Comparison of ENCODE assay signal across 18 cellular contexts in the genomic region with DNA sequence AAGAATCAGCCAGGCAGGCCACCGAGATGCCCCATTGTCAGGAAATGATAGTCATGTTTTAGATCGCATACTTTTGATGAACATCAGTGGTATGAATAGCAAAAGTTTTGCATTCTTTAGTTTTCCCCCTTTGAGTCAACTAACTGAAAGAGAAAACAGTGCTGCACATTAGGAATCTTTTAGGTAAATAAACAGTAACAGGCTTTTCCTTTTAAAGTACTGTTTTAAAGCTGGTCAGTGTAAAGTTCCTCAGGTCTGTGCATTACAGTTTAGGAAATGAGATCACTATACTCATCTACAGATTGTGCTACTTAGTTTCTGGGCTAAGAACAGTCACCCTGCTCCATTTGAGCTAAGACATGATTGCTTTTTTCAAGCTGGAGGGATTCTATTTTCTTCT. TPM values are rescaled to one million over a fixed set of nuclear protein-coding genes. Genes with fewer than 3 reads are reported as not detected.
DNase-seq lines count a peak whose midpoint lies in the region; ATAC-seq and TF ChIP-seq lines count a peak whose summit lies in the region.
"Had no signal": no experiment of that assay in that cellular context is flagged by ENCODE, and none has a peak within 500 bp of the region (broad histone marks: within the 10 kb centered on the region; RNA-seq: fewer than 3 reads in every experiment).

No MANE protein-coding gene starts in this region.

- no peaks in the 10 kb centered on the region for H3K9me3 Mint-ChIP-seq in activated naive CD4-positive, alpha-beta T cell treated with anti-CD3 and anti-CD28 coated beads, Interleukin-2, amount 50 U/mL, for 72 hours
- H3K9me3 Mint-ChIP-seq: activated T-cell treated with anti-CD3 and anti-CD28 coated beads, Interleukin-2, amount 50 U/mL, for 4 hours had no signal

- H3K4me3 ChIP-seq in AG04449 (ENCODE audit: low read depth, low read length), result no peak overlapping the region
- no peak overlapping the region for H3K4me3 ChIP-seq in fibroblast of the aortic adventitia (ENCODE audit: low read depth, low read length)
- H3K4me3 ChIP-seq: MG63, mucosa of descending colon, prostate gland had no signal

- ATAC-seq in activated naive CD4-positive, alpha-beta T cell treated with anti-CD3 and anti-CD28 coated beads, Interleukin-2, amount 50 U/mL, for 72 hours, result peak in 1 of 2 donors; percentile 39
- no peak for ATAC-seq in HG03045 (IDR thresholded peaks at IDR 0.05; ENCODE audit: unreplicated experiment)
- ATAC-seq: mucosa of descending colon had no signal

- CTCF ChIA-PET in AG04449 (lab: Yijun Ruan, JAX) (interaction anchor here (1.0 to 2.4 kb wide), 5 partner anchors 15 to 207 kb away, joined by 3 to 13 read pairs (median 4); a partner anchor contains a TSS), RWPE1 (lab: Yijun Ruan, JAX) (interaction anchor here (0.6 kb wide), 1 partner anchor 17 kb away, joined by 4 read pairs; no protein-coding TSS in a partner anchor)

- POLR2A ChIA-PET in AG04449 (lab: Yijun Ruan, JAX) (interaction anchor here (0.7 to 1.0 kb wide), 4 partner anchors 42 to 211 kb away, joined by 3 read pairs; no protein-coding TSS in a partner anchor), RWPE1 (lab: Yijun Ruan, JAX; ENCODE audit: low non-redundant PET) (no interaction called here)

- DNase-seq in AG04449 (ENCODE audit: low read depth, low spot score) (peak; percentile 80), EH (ENCODE audit: low read depth) (peak; percentile 95), fibroblast of the aortic adventitia (ENCODE audit: low read depth) (peak; percentile 23), RWPE1 (ENCODE audit: low spot score) (no peak), cortex of kidney (lab: John Stamatoyannopoulos, UW) (no peak), Ammon's horn (ENCODE audit: low spot score) (no peak)
- no peak for DNase-seq in activated naive CD4-positive, alpha-beta T cell treated with anti-CD3 and anti-CD28 coated beads, Interleukin-2, amount 50 U/mL, for 72 hours (ENCODE audit: low spot score in 2 of 2)
- DNase-seq: activated T-cell treated with anti-CD3 and anti-CD28 coated beads, Interleukin-2, amount 50 U/mL, for 4 hours; central memory CD4-positive, alpha-beta T cell; MG63; mucosa of descending colon; NCI-H2081 treated with DMSO at 0.1 percent for 48 hours; SHP77; stimulated activated CD4-positive, alpha-beta T cell treated with anti-CD3 and anti-CD28 coated beads, Interleukin-4, amount 100 ng/mL, for 24 hours; stimulated activated naive CD4-positive, alpha-beta T cell had no signal

- TF ChIP-seq CTCF in AG04449 (IDR thresholded peaks at IDR 0.05; ENCODE audit: insufficient read depth, low read length, missing control alignments) (no peak), fibroblast of the aortic adventitia (IDR thresholded peaks at IDR 0.05; ENCODE audit: insufficient read depth, low read length) (no peak), RWPE1 (conservative IDR thresholded peaks at IDR 0.05; ENCODE audit: low read depth) (no peak)

- peak overlapping the region; percentile 22 to 25 for H3K27ac Mint-ChIP-seq in activated naive CD4-positive, alpha-beta T cell treated with anti-CD3 and anti-CD28 coated beads, Interleukin-2, amount 50 U/mL, for 72 hours

- peaks cover 6 to 31% of the 10 kb centered on the region in 2 donors for H3K36me3 Mint-ChIP-seq in activated naive CD4-positive, alpha-beta T cell treated with anti-CD3 and anti-CD28 coated beads, Interleukin-2, amount 50 U/mL, for 72 hours

- no peak overlapping the region for H3K27ac ChIP-seq in RWPE1
- H3K27ac ChIP-seq: C4-2B, prostate gland had no signal

RNA-seq across cellular contexts. Expression of a gene that starts 36.3 kb away (rescaled TPM):
- 10 to 100 TPM; 23.8 to 40.3 TPM for total RNA-seq in activated naive CD4-positive, alpha-beta T cell treated with anti-CD3 and anti-CD28 coated beads, Interleukin-2, amount 50 U/mL, for 72 hours
- 6.5 and 8.9 TPM in 2 replicates for total RNA-seq in fibroblast of the aortic adventitia (ENCODE audit: low replicate concordance)

Comparison
In these comparisons a context has a peak if more than half of its experiments do, and no peak if none do; other contexts are left out.
1. DNase-seq: peak in AG04449 (single experiment), EH (single experiment) and fibroblast of the aortic adventitia (single experiment); none in activated naive CD4-positive, alpha-beta T cell treated with anti-CD3 and anti-CD28 coated beads, Interleukin-2, amount 50 U/mL, for 72 hours (0 of 2), RWPE1 (single experiment), cortex of kidney (single experiment) and Ammon's horn (single experiment).